In the genomic region with DNA sequence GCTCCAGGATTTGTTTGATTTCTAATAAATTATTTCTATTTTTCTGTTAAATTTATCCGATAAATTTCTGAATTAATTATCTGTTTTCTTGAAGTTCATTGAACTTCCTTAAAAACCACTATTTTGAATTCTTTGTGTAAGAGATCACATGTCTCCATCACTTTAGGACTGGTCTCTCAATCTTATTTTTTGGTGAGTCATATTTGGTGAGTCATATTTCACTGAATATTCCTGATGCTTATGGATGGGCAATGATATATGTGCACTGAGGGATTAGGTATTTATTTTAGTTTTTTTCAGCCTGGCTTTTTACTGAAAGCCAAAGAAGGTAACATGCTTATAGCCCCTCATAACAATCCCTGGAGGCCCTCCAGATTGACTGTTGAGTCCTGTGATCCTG, we compare ENCODE assay signal across 31 cellular contexts. TPM values are rescaled to one million over a fixed set of nuclear protein-coding genes. Genes with fewer than 3 reads are reported as not detected.
DNase-seq lines count a peak whose midpoint lies in the region; ATAC-seq, FAIRE-seq and TF ChIP-seq lines count a peak whose summit lies in the region.
"Had no signal": no experiment of that assay in that cellular context is flagged by ENCODE, and none has a peak within 500 bp of the region (broad histone marks: within the 10 kb centered on the region; RNA-seq: fewer than 3 reads in every experiment).

No MANE protein-coding gene starts in this region.

- no peaks in the 10 kb centered on the region for H3K27me3 Mint-ChIP-seq in astrocyte (ENCODE audit: low read depth, unreplicated experiment)
- H3K27me3 Mint-ChIP-seq: activated naive CD8-positive, alpha-beta T cell treated with anti-CD3 and anti-CD28 coated beads, Interleukin-2, amount 50 U/mL, for 24 hours; stimulated activated naive B cell treated with anti-CD40 and anti-IgM and Interleukin-4, amounts not matched to agents 10 μg/mL and 1 μg/mL and 100 μg/mL, for 72 hours; T-helper 17 cell; type B pancreatic cell had no signal

- no peak overlapping the region; the same call in 1 of the 2 replicates for H4K91ac ChIP-seq in IMR-90 (ENCODE audit: insufficient read depth, low read depth, low read length)

- H3K79me1 ChIP-seq in IMR-90 (ENCODE audit: low read depth in 1 of 2, low read length in 2 of 2) = no peaks in the 10 kb centered on the region

- peak overlapping the region; percentile 10; the same call in 1 of the 2 replicates for H2BK20ac ChIP-seq in IMR-90 (ENCODE audit: low read depth, low read length)

- H2AFZ ChIP-seq in IMR-90 (replicated peaks; ENCODE audit: low read length, poor library complexity) (no peak overlapping the region), astrocyte (ENCODE audit: low read depth, low read length) (no peak overlapping the region)

- no peaks in the 10 kb centered on the region for H3K79me2 ChIP-seq in astrocyte (ENCODE audit: insufficient read depth, low read length)

- no peaks in the 10 kb centered on the region for H3K4me1 ChIP-seq in IMR-90 (ENCODE audit: control insufficient read depth, insufficient read depth, low read length)
- H3K4me1 ChIP-seq in astrocyte (ENCODE audit: insufficient read depth, low read length) = no peaks in the 10 kb centered on the region
- H3K4me1 ChIP-seq in foreskin keratinocyte = no peaks in the 10 kb centered on the region
- no peaks in the 10 kb centered on the region for H3K4me1 ChIP-seq in adrenal gland (replicated peaks in 1 of 2)
- H3K4me1 ChIP-seq: BLaER1, esophagus squamous epithelium, left ventricle myocardium inferior had no signal

- H3K9ac ChIP-seq in IMR-90 (ENCODE audit: low read depth, low read length) (no peak overlapping the region), astrocyte (ENCODE audit: low read length) (no peak overlapping the region)
- H3K9ac ChIP-seq: BLaER1 had no signal

- no peak overlapping the region for H3K14ac ChIP-seq in IMR-90 (replicated peaks; ENCODE audit: low read depth, low read length)

- no peak overlapping the region for H3K23ac ChIP-seq in IMR-90 (ENCODE audit: low read depth, low read length)

- peaks cover 4% of the 10 kb centered on the region for H3K9me3 ChIP-seq in IMR-90 (ENCODE audit: control insufficient read depth, insufficient read depth, low read length)
- H3K9me3 ChIP-seq in astrocyte (ENCODE audit: insufficient read depth, low read depth, low read length) = peaks cover 5% of the 10 kb centered on the region
- H3K9me3 ChIP-seq in adrenal gland (replicated peaks in 1 of 3) = peaks cover 0 to 9% (median 4%) of the 10 kb centered on the region in 3 donors
- H3K9me3 ChIP-seq: ovary had no signal

- H3K4me2 ChIP-seq in IMR-90 (ENCODE audit: low read depth, low read length) (no peak overlapping the region), astrocyte (ENCODE audit: low read length) (no peak overlapping the region)
- H3K4me2 ChIP-seq: BLaER1 had no signal

- H3K36me3 Mint-ChIP-seq in astrocyte (ENCODE audit: low read depth, unreplicated experiment) = no peaks in the 10 kb centered on the region
- H3K36me3 Mint-ChIP-seq: activated CD4-positive, alpha-beta memory T cell treated with anti-CD3 and anti-CD28 coated beads for 36 hours; type B pancreatic cell had no signal

- no peak overlapping the region for H3K56ac ChIP-seq in IMR-90 (ENCODE audit: extremely low read depth, insufficient read depth, low read length)

- in situ Hi-C loops in IMR-90 (cut with MboI; ENCODE audit: low sequenced_read_pairs) = no loop called here

- peak; percentile 56 for FAIRE-seq in astrocyte (lab: Jason Lieb, UNC)

- CTCF ChIA-PET in IMR-90 (lab: Yijun Ruan, JAX) = no interaction called here

- H3K27ac Mint-ChIP-seq in astrocyte (ENCODE audit: unreplicated experiment) = no peak overlapping the region
- H3K27ac Mint-ChIP-seq: activated CD4-positive, alpha-beta memory T cell treated with anti-CD3 and anti-CD28 coated beads for 36 hours; activated naive CD8-positive, alpha-beta T cell treated with anti-CD3 and anti-CD28 coated beads, Interleukin-2, amount 50 U/mL, for 24 hours; HFFc6; stimulated activated naive B cell treated with anti-CD40 and anti-IgM and Interleukin-4, amounts not matched to agents 10 μg/mL and 1 μg/mL and 100 μg/mL, for 72 hours; T-helper 17 cell; type B pancreatic cell had no signal

- dilution Hi-C loops in IMR-90 (cut with HindIII; ENCODE audit: low sequenced_read_pairs, unreplicated experiment) = no loop called here

- peaks cover 12% of the 10 kb centered on the region for H3K9me3 Mint-ChIP-seq in astrocyte (ENCODE audit: unreplicated experiment)
- H3K9me3 Mint-ChIP-seq: type B pancreatic cell had no signal

- H3K36me3 ChIP-seq in IMR-90 (ENCODE audit: control insufficient read depth, insufficient read depth, low read length) (no peaks in the 10 kb centered on the region), astrocyte (ENCODE audit: insufficient read depth, low read length) (no peaks in the 10 kb centered on the region), adrenal gland (replicated peaks in 1 of 2) (no peaks in the 10 kb centered on the region)
- H3K36me3 ChIP-seq: BLaER1, esophagus squamous epithelium, left ventricle myocardium inferior, ovary had no signal

- peak; percentile 10 for DNase-seq in COLO829 (ENCODE audit: low spot score)
- DNase-seq in IMR-90 = peak; percentile 64
- DNase-seq in astrocyte (ENCODE audit: low read depth) = peak; percentile 27
- peak in 1 of 2 donors; percentile 37 for DNase-seq in foreskin keratinocyte
- DNase-seq in D341Med (ENCODE audit: low spot score) = no peak
- DNase-seq in adrenal gland = no peak
- DNase-seq in DMS153 (lab: John Stamatoyannopoulos, UW) = no peak
- DNase-seq: activated CD4-positive, alpha-beta memory T cell treated with anti-CD3 and anti-CD28 coated beads for 36 hours; activated CD4-positive, alpha-beta T cell treated with anti-CD3 and anti-CD28 coated beads for 1 hour; activated naive CD4-positive, alpha-beta T cell; activated naive CD8-positive, alpha-beta T cell treated with anti-CD3 and anti-CD28 coated beads, Interleukin-2, amount 50 U/mL, for 24 hours; dermis blood vessel endothelial cell; DMS79 treated with DMSO at 0.1 percent for 48 hours; esophagus squamous epithelium; HFFc6; islet precursor cell; Kasumi-1; left ventricle myocardium inferior; NCI-H1092; NCI-H1694; NCI-H510A; ovary; retina; stimulated activated naive B cell treated with anti-CD40 and anti-IgM and Interleukin-4, amounts not matched to agents 10 μg/mL and 1 μg/mL and 100 μg/mL, for 72 hours; T-helper 17 cell had no signal

- no peak for TF ChIP-seq RAD21 in IMR-90 (IDR thresholded peaks at IDR 0.05; ENCODE audit: low read length)

- peak overlapping the region; percentile 29; the same call in 1 of the 2 replicates for H3K4ac ChIP-seq in IMR-90 (ENCODE audit: low read depth, low read length)

- H3K4me1 Mint-ChIP-seq in astrocyte (ENCODE audit: low read depth, unreplicated experiment) = no peaks in the 10 kb centered on the region
- H3K4me1 Mint-ChIP-seq: activated naive CD8-positive, alpha-beta T cell treated with anti-CD3 and anti-CD28 coated beads, Interleukin-2, amount 50 U/mL, for 24 hours; neural crest cell; T-helper 17 cell had no signal

- H3K27me3 ChIP-seq in IMR-90 (ENCODE audit: control insufficient read depth, insufficient read depth, low read length) (no peaks in the 10 kb centered on the region), astrocyte (ENCODE audit: insufficient read depth, low read length) (no peaks in the 10 kb centered on the region), foreskin keratinocyte (no peaks in the 10 kb centered on the region), adrenal gland (no peaks in the 10 kb centered on the region)
- H3K27me3 ChIP-seq: BLaER1, esophagus squamous epithelium, ovary had no signal

- H3K18ac ChIP-seq in IMR-90 (ENCODE audit: low read depth, low read length) = no peak overlapping the region

- H4K20me1 ChIP-seq in IMR-90 (ENCODE audit: insufficient read depth, low read length) = no peaks in the 10 kb centered on the region
- H4K20me1 ChIP-seq in astrocyte (ENCODE audit: insufficient read depth, low read length) = no peaks in the 10 kb centered on the region
- H4K20me1 ChIP-seq: BLaER1 had no signal

- H2BK5ac ChIP-seq in IMR-90 (ENCODE audit: low read depth, low read length, poor library complexity, severe bottlenecking) = no peak overlapping the region

- H3K4me3 Mint-ChIP-seq in astrocyte (ENCODE audit: unreplicated experiment) = no peak overlapping the region
- H3K4me3 Mint-ChIP-seq: activated CD4-positive, alpha-beta memory T cell treated with anti-CD3 and anti-CD28 coated beads for 36 hours; activated naive CD8-positive, alpha-beta T cell treated with anti-CD3 and anti-CD28 coated beads, Interleukin-2, amount 50 U/mL, for 24 hours; HFFc6; neural crest cell; stimulated activated naive B cell treated with anti-CD40 and anti-IgM and Interleukin-4, amounts not matched to agents 10 μg/mL and 1 μg/mL and 100 μg/mL, for 72 hours; T-helper 17 cell; type B pancreatic cell had no signal

- H4K8ac ChIP-seq in IMR-90 (ENCODE audit: low read depth in 2 of 2, low read length in 2 of 2) = no peak overlapping the region

- intact Hi-C loops in IMR-90 (cut with micrococcal nuclease) (no loop called here), adrenal gland (cut with DNase I) (no loop called here)

- TF ChIP-seq CTCF in IMR-90 (conservative IDR thresholded peaks at IDR 0.05; ENCODE audit: low read depth, low read length) = no peak
- TF ChIP-seq CTCF in astrocyte (IDR thresholded peaks at IDR 0.05; ENCODE audit: insufficient read depth, low read depth, low read length) = no peak
- TF ChIP-seq CTCF in foreskin keratinocyte (conservative IDR thresholded peaks at IDR 0.05) = no peak
- TF ChIP-seq CTCF in adrenal gland (IDR thresholded peaks at IDR 0.05) = no peak

- POLR2A ChIA-PET in IMR-90 (lab: Charles Lee; ENCODE audit: unreplicated experiment) = no interaction called here

- peak overlapping the region; percentile 68; the same call in 1 of the 2 replicates for H2BK120ac ChIP-seq in IMR-90 (ENCODE audit: low read depth, low read length)

- H3K4me3 ChIP-seq in IMR-90 (ENCODE audit: insufficient read depth, low read depth, low read length) = no peak overlapping the region
- no peak overlapping the region for H3K4me3 ChIP-seq in astrocyte (ENCODE audit: insufficient read depth, low read depth, low read length)
- H3K4me3 ChIP-seq in adrenal gland = no peak overlapping the region
- H3K4me3 ChIP-seq: BLaER1, esophagus squamous epithelium, left ventricle myocardium inferior, ovary, skin epidermis had no signal

- H2BK15ac ChIP-seq in IMR-90 (ENCODE audit: low read depth, low read length) = 0 out of 3 replicates have a peak overlapping the region, but pooled peaks have one; percentile 62

- ATAC-seq in IMR-90 (ENCODE audit: low read depth) (peak; percentile 42; the same call in 1 of the 2 replicates), foreskin keratinocyte (peak; percentile 75), GM21619 (IDR thresholded peaks at IDR 0.05; ENCODE audit: unreplicated experiment) (no peak)
- ATAC-seq: activated naive CD8-positive, alpha-beta T cell treated with anti-CD3 and anti-CD28 coated beads, Interleukin-2, amount 50 U/mL, for 24 hours; stimulated activated naive B cell treated with anti-CD40 and anti-IgM and Interleukin-4, amounts not matched to agents 10 μg/mL and 1 μg/mL and 100 μg/mL, for 72 hours; T-helper 17 cell had no signal

- TF ChIP-seq POLR2A in IMR-90 (IDR thresholded peaks at IDR 0.05; ENCODE audit: low read depth, low read length) (no peak), adrenal gland (IDR thresholded peaks at IDR 0.05) (no peak)

- H3K9me1 ChIP-seq in IMR-90 (ENCODE audit: insufficient read depth, low read length) = no peaks in the 10 kb centered on the region

- no TSS peak for BruUV-seq in IMR-90 (replicated peaks; lab: Mats Ljungman, UMichigan)

- H2AK5ac ChIP-seq in IMR-90 (ENCODE audit: low read depth, low read length) = peak overlapping the region; percentile 33; the same call in 1 of the 2 replicates

- no CpG with 5 or more reads among the region's 1 CpG for WGBS in IMR-90 (ENCODE audit: extremely low coverage in 2 of 2, insufficient read length in 1 of 2), 2 experiments
- 97 to 99% (median 98%) methylated on average over 1 of the region's 1 CpG for WGBS in adrenal gland, 4 donors

- peak overlapping the region; percentile 73 for H2AK9ac ChIP-seq in IMR-90 (replicated peaks; ENCODE audit: low read depth, low read length, poor library complexity)

- no peak overlapping the region for H4K5ac ChIP-seq in IMR-90 (ENCODE audit: low read depth, low read length)

- H3K27ac ChIP-seq in IMR-90 (ENCODE audit: insufficient read depth, low read length) (no peak overlapping the region), astrocyte (ENCODE audit: low read depth, low read length) (no peak overlapping the region), foreskin keratinocyte (no peak overlapping the region), adrenal gland (no peak overlapping the region)
- H3K27ac ChIP-seq: BLaER1, esophagus squamous epithelium, HL-60, left ventricle myocardium inferior, ovary, skin epidermis had no signal

RNA-seq across cellular contexts. Expression of a gene that starts 48.5 kb away (rescaled TPM):
- total RNA-seq in IMR-90 (2012; rRNA removed) (5.2 and 5.8 TPM in 2 replicates), astrocyte (3.6 and 4.8 TPM in 2 replicates), foreskin keratinocyte (0.78 and 1.4 TPM in 2 replicates), adrenal gland (1 to 10 TPM; 1.3 to 6.5 (median 3.1) TPM)
- polyA plus RNA-seq in IMR-90 (2012; rRNA removed) (4.0 and 5.0 TPM in 2 replicates), foreskin keratinocyte (0.67 and 1.1 TPM in 2 replicates), adrenal gland (1 to 10 TPM; 2.9 to 8.9 (median 8.2) TPM)
- 1.4 and 1.6 TPM in 2 replicates for polyA plus RNA-seq in IMR-90 (2012; cell fraction: cytosol; rRNA removed)
- polyA plus RNA-seq in IMR-90 (2012; cell fraction: nucleus; rRNA removed; ENCODE audit: low replicate concordance) = 2.9 and 13.7 TPM in 2 replicates
- total RNA-seq: neural crest cell had no signal

Comparison
In these comparisons a context has a peak if more than half of its experiments do, and no peak if none do; other contexts are left out.
1. DNase-seq: peak in COLO829 (single experiment), IMR-90 (single experiment) and astrocyte (single experiment); none in D341Med (single experiment), adrenal gland (0 of 7) and DMS153 (single experiment).